In the genomic region with DNA sequence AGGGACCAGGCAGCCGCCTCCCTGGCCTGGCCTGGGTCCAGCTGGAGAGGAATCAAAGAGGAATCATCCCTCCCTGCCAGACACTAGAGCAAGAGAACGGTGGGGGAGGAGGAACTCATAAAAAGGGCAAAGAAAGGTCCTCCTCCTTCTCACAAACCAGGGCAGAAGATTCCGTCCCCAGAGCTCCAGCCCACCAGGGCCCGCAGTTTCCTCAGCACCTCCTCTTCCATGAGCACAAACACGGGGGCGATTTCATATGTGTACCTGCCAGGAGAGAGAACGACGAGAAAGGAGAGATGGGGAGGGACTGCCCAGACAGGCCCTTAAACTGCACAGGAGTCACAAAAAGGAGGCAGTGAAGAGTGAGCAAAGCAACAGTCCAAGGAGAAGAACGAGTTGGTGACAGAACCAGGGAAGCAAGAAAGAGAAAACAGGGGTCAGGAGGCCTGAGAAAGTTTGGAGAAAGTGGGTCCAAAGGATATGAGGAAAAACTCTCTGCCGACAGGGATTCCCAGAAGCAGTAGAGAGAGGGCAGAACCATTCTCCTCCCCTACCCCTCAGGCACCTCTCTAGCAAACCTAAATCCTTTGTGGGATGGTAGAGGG, we compare ENCODE assay signal across 1 cellular context.
A peak's percentile ranks its signal among the peaks of the same experiment; 100 is the strongest.
TF ChIP-seq lines count a peak whose summit lies in the region.

No MANE protein-coding gene starts in this region.

TF ChIP-seq in HEK293, 187 proteins besides CTCF, POLR2A, EP300 and RAD21 (continued from another document and continues in another):
- TF ChIP-seq, protein P1, sequence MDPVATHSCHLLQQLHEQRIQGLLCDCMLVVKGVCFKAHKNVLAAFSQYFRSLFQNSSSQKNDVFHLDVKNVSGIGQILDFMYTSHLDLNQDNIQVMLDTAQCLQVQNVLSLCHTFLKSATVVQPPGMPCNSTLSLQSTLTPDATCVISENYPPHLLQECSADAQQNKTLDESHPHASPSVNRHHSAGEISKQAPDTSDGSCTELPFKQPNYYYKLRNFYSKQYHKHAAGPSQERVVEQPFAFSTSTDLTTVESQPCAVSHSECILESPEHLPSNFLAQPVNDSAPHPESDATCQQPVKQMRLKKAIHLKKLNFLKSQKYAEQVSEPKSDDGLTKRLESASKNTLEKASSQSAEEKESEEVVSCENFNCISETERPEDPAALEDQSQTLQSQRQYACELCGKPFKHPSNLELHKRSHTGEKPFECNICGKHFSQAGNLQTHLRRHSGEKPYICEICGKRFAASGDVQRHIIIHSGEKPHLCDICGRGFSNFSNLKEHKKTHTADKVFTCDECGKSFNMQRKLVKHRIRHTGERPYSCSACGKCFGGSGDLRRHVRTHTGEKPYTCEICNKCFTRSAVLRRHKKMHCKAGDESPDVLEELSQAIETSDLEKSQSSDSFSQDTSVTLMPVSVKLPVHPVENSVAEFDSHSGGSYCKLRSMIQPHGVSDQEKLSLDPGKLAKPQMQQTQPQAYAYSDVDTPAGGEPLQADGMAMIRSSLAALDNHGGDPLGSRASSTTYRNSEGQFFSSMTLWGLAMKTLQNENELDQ (tag by site-specific recombination; IDR thresholded peaks at IDR 0.05; ENCODE audit: low read depth): no peak
- TF ChIP-seq ZSCAN23 (tag by site-specific recombination; IDR thresholded peaks at IDR 0.05) (no peak), ZNF394 (tag by site-specific recombination; IDR thresholded peaks at IDR 0.05; ENCODE audit: borderline replicate concordance) (no peak), ZNF623 (tag by site-specific recombination; IDR thresholded peaks at IDR 0.05) (no peak), PRDM1 (tag by site-specific recombination; IDR thresholded peaks at IDR 0.05) (peak; percentile 98), ZNF19 (tag by site-specific recombination; IDR thresholded peaks at IDR 0.05; ENCODE audit: low read depth) (no peak), ZNF16 (tag by site-specific recombination; IDR thresholded peaks at IDR 0.05; ENCODE audit: low read depth) (no peak), ZNF677 (tag by site-specific recombination; IDR thresholded peaks at IDR 0.05) (no peak), ZNF121 (tag by site-specific recombination; IDR thresholded peaks at IDR 0.05) (no peak), TRIM28 (IDR thresholded peaks at IDR 0.05; ENCODE audit: borderline replicate concordance, low read length) (no peak), IKZF3 (tag by site-specific recombination; IDR thresholded peaks at IDR 0.05) (no peak), SP7 (tag by site-specific recombination; IDR thresholded peaks at IDR 0.05) (peak; percentile 49), ZNF529 (tag by site-specific recombination; IDR thresholded peaks at IDR 0.05; ENCODE audit: insufficient replicate concordance) (no peak), ZNF544 (tag by site-specific recombination; IDR thresholded peaks at IDR 0.05) (no peak), HOXD13 (CRISPR knock-in tag; IDR thresholded peaks at IDR 0.05; ENCODE audit: borderline replicate concordance) (peak; percentile 43; the same call in 1 of the 2 replicates), MEIS1 (CRISPR knock-in tag; IDR thresholded peaks at IDR 0.05; ENCODE audit: borderline replicate concordance) (no peak), KLF7 (tag by site-specific recombination; IDR thresholded peaks at IDR 0.05; ENCODE audit: borderline replicate concordance) (no peak), WT1 (tag by site-specific recombination; IDR thresholded peaks at IDR 0.05) (peak; percentile 75), ZNF660 (tag by site-specific recombination; IDR thresholded peaks at IDR 0.05) (no peak), ZNF514 (tag by site-specific recombination; IDR thresholded peaks at IDR 0.05) (no peak), GLIS2 (tag by site-specific recombination; IDR thresholded peaks at IDR 0.05) (no peak), ZNF791 (tag by site-specific recombination; IDR thresholded peaks at IDR 0.05) (no peak), ZNF184 (tag by site-specific recombination; IDR thresholded peaks at IDR 0.05) (no peak), OVOL3 (tag by site-specific recombination; IDR thresholded peaks at IDR 0.05) (no peak), ZFP41 (tag by site-specific recombination; IDR thresholded peaks at IDR 0.05; ENCODE audit: borderline replicate concordance) (no peak), ZNF335 (tag by site-specific recombination; conservative IDR thresholded peaks at IDR 0.05) (peak; percentile 53; the same call in 1 of the 2 replicates), ZNF654 (tag by site-specific recombination; IDR thresholded peaks at IDR 0.05; ENCODE audit: low read depth) (no peak), ZNF266 (tag by site-specific recombination; IDR thresholded peaks at IDR 0.05; ENCODE audit: low read depth) (no peak)
- TF ChIP-seq, protein P2, sequence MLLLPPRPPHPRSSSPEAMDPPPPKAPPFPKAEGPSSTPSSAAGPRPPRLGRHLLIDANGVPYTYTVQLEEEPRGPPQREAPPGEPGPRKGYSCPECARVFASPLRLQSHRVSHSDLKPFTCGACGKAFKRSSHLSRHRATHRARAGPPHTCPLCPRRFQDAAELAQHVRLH (tag by site-specific recombination; IDR thresholded peaks at IDR 0.05): no peak
- TF ChIP-seq, protein P3, sequence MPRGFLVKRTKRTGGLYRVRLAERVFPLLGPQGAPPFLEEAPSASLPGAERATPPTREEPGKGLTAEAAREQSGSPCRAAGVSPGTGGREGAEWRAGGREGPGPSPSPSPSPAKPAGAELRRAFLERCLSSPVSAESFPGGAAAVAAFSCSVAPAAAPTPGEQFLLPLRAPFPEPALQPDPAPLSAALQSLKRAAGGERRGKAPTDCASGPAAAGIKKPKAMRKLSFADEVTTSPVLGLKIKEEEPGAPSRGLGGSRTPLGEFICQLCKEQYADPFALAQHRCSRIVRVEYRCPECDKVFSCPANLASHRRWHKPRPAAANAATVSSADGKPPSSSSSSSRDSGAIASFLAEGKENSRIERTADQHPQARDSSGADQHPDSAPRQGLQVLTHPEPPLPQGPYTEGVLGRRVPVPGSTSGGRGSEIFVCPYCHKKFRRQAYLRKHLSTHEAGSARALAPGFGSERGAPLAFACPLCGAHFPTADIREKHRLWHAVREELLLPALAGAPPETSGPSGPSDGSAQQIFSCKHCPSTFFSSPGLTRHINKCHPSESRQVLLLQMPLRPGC (tag by site-specific recombination; IDR thresholded peaks at IDR 0.05): no peak
- TF ChIP-seq, protein P4, sequence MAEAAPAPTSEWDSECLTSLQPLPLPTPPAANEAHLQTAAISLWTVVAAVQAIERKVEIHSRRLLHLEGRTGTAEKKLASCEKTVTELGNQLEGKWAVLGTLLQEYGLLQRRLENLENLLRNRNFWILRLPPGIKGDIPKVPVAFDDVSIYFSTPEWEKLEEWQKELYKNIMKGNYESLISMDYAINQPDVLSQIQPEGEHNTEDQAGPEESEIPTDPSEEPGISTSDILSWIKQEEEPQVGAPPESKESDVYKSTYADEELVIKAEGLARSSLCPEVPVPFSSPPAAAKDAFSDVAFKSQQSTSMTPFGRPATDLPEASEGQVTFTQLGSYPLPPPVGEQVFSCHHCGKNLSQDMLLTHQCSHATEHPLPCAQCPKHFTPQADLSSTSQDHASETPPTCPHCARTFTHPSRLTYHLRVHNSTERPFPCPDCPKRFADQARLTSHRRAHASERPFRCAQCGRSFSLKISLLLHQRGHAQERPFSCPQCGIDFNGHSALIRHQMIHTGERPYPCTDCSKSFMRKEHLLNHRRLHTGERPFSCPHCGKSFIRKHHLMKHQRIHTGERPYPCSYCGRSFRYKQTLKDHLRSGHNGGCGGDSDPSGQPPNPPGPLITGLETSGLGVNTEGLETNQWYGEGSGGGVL (tag by site-specific recombination; IDR thresholded peaks at IDR 0.05): peak; percentile 68
- TF ChIP-seq, protein P5, sequence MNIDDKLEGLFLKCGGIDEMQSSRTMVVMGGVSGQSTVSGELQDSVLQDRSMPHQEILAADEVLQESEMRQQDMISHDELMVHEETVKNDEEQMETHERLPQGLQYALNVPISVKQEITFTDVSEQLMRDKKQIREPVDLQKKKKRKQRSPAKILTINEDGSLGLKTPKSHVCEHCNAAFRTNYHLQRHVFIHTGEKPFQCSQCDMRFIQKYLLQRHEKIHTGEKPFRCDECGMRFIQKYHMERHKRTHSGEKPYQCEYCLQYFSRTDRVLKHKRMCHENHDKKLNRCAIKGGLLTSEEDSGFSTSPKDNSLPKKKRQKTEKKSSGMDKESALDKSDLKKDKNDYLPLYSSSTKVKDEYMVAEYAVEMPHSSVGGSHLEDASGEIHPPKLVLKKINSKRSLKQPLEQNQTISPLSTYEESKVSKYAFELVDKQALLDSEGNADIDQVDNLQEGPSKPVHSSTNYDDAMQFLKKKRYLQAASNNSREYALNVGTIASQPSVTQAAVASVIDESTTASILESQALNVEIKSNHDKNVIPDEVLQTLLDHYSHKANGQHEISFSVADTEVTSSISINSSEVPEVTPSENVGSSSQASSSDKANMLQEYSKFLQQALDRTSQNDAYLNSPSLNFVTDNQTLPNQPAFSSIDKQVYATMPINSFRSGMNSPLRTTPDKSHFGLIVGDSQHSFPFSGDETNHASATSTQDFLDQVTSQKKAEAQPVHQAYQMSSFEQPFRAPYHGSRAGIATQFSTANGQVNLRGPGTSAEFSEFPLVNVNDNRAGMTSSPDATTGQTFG (tag by site-specific recombination; IDR thresholded peaks at IDR 0.05; ENCODE audit: borderline replicate concordance): no peak
- TF ChIP-seq, protein P6, sequence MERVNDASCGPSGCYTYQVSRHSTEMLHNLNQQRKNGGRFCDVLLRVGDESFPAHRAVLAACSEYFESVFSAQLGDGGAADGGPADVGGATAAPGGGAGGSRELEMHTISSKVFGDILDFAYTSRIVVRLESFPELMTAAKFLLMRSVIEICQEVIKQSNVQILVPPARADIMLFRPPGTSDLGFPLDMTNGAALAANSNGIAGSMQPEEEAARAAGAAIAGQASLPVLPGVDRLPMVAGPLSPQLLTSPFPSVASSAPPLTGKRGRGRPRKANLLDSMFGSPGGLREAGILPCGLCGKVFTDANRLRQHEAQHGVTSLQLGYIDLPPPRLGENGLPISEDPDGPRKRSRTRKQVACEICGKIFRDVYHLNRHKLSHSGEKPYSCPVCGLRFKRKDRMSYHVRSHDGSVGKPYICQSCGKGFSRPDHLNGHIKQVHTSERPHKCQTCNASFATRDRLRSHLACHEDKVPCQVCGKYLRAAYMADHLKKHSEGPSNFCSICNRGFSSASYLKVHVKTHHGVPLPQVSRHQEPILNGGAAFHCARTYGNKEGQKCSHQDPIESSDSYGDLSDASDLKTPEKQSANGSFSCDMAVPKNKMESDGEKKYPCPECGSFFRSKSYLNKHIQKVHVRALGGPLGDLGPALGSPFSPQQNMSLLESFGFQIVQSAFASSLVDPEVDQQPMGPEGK (tag by site-specific recombination; IDR thresholded peaks at IDR 0.05): peak; percentile 30; the same call in 1 of the 2 replicates
- TF ChIP-seq, protein P7, sequence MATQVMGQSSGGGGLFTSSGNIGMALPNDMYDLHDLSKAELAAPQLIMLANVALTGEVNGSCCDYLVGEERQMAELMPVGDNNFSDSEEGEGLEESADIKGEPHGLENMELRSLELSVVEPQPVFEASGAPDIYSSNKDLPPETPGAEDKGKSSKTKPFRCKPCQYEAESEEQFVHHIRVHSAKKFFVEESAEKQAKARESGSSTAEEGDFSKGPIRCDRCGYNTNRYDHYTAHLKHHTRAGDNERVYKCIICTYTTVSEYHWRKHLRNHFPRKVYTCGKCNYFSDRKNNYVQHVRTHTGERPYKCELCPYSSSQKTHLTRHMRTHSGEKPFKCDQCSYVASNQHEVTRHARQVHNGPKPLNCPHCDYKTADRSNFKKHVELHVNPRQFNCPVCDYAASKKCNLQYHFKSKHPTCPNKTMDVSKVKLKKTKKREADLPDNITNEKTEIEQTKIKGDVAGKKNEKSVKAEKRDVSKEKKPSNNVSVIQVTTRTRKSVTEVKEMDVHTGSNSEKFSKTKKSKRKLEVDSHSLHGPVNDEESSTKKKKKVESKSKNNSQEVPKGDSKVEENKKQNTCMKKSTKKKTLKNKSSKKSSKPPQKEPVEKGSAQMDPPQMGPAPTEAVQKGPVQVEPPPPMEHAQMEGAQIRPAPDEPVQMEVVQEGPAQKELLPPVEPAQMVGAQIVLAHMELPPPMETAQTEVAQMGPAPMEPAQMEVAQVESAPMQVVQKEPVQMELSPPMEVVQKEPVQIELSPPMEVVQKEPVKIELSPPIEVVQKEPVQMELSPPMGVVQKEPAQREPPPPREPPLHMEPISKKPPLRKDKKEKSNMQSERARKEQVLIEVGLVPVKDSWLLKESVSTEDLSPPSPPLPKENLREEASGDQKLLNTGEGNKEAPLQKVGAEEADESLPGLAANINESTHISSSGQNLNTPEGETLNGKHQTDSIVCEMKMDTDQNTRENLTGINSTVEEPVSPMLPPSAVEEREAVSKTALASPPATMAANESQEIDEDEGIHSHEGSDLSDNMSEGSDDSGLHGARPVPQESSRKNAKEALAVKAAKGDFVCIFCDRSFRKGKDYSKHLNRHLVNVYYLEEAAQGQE (tag by site-specific recombination; IDR thresholded peaks at IDR 0.05): no peak
- TF ChIP-seq, protein P8, sequence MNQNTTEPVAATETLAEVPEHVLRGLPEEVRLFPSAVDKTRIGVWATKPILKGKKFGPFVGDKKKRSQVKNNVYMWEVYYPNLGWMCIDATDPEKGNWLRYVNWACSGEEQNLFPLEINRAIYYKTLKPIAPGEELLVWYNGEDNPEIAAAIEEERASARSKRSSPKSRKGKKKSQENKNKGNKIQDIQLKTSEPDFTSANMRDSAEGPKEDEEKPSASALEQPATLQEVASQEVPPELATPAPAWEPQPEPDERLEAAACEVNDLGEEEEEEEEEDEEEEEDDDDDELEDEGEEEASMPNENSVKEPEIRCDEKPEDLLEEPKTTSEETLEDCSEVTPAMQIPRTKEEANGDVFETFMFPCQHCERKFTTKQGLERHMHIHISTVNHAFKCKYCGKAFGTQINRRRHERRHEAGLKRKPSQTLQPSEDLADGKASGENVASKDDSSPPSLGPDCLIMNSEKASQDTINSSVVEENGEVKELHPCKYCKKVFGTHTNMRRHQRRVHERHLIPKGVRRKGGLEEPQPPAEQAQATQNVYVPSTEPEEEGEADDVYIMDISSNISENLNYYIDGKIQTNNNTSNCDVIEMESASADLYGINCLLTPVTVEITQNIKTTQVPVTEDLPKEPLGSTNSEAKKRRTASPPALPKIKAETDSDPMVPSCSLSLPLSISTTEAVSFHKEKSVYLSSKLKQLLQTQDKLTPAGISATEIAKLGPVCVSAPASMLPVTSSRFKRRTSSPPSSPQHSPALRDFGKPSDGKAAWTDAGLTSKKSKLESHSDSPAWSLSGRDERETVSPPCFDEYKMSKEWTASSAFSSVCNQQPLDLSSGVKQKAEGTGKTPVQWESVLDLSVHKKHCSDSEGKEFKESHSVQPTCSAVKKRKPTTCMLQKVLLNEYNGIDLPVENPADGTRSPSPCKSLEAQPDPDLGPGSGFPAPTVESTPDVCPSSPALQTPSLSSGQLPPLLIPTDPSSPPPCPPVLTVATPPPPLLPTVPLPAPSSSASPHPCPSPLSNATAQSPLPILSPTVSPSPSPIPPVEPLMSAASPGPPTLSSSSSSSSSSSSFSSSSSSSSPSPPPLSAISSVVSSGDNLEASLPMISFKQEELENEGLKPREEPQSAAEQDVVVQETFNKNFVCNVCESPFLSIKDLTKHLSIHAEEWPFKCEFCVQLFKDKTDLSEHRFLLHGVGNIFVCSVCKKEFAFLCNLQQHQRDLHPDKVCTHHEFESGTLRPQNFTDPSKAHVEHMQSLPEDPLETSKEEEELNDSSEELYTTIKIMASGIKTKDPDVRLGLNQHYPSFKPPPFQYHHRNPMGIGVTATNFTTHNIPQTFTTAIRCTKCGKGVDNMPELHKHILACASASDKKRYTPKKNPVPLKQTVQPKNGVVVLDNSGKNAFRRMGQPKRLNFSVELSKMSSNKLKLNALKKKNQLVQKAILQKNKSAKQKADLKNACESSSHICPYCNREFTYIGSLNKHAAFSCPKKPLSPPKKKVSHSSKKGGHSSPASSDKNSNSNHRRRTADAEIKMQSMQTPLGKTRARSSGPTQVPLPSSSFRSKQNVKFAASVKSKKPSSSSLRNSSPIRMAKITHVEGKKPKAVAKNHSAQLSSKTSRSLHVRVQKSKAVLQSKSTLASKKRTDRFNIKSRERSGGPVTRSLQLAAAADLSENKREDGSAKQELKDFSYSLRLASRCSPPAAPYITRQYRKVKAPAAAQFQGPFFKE (tag by site-specific recombination; IDR thresholded peaks at IDR 0.05; ENCODE audit: borderline replicate concordance): no peak
